In the genomic region with DNA sequence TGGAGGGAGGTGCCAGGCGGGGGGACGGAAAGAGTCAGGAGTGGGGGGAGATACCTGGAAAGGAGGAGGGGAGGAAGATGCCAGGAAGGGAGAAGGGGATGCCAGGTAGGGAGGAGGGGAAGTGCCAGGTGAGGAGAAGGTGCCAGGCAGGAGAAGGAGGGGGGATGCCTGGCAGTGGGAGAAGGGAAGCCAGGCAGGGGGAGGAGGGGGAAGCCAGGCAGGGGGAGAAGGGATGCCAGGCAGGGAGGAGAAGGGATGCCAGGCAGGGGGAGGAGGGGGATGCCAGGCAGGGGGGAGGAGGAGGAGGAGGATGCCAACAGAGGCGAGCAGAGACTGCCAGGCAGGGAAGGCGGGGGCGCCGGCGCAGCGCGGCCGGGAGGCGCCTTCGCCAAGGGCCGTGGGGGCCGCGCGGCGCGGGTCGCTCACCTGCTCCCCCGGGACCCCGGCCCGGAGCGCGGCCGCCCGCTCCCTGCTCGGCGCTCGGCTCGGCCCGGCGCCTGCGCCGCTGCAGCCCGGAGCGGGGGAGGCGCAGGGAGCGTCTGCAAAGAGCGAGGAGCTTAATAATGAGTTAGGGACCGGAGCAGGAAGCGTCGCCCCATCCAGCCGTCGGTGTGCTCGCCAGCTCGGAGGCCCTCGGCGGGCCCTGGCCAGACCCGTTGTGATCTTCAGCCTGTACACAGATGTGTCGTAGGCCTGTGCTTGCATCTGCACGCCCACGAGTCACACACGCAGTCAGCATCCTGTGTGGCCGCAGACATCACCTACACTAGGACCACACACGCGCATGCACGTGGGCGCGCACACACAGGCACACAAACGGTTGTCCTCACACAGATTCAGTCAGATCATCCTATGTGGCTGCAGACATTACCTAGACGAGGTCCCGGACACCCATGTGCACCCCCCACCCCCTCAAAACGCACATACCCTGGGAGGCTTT, we compare ENCODE assay signal across 8 cellular contexts. TPM values are rescaled to one million over a fixed set of nuclear protein-coding genes. Genes with fewer than 3 reads are reported as not detected.
A peak's percentile ranks its signal among the peaks of the same experiment; 100 is the strongest.
DNase-seq lines count a peak whose midpoint lies in the region; ATAC-seq and TF ChIP-seq lines count a peak whose summit lies in the region.

No MANE protein-coding gene starts in this region.

- H3K27me3 ChIP-seq in left lung: peaks cover 0 to 26% of the 10 kb centered on the region in 2 donors

- peak overlapping the region; percentile 15 to 34 for H3K4me3 ChIP-seq in left lung

- no peak for TF ChIP-seq CTCF in left lung (IDR thresholded peaks at IDR 0.05)

- ATAC-seq in left lung (peak; percentile 85), GM19455 (IDR thresholded peaks at IDR 0.05; ENCODE audit: unreplicated experiment) (no peak)

- no peak overlapping the region for H3K27ac ChIP-seq in left lung

- H3K4me1 ChIP-seq in left lung: peaks cover 6 to 46% of the 10 kb centered on the region in 2 donors

- no peaks in the 10 kb centered on the region for H3K36me3 ChIP-seq in left lung

- H3K9me3 ChIP-seq in left lung: no peaks in the 10 kb centered on the region

- DNase-seq in C1 segment of cervical spinal cord (lab: John Stamatoyannopoulos, UW) (peak in 8 of 14 donors; percentile 24 to 82 (median 56)), H4 (ENCODE audit: low spot score) (peak; percentile 58), NCI-H2171 treated with DMSO at 0.1 percent for 48 hours (lab: John Stamatoyannopoulos, UW) (peak; percentile 77), dedifferentiated amniotic fluid mesenchymal stem cell (ENCODE audit: extremely low spot score) (peak; percentile 43), left lung (peak; percentile 72 to 89)
- DNase-seq in activated CD4-positive, alpha-beta T cell treated with anti-CD3 and anti-CD28 coated beads for 48 hours: peak; percentile 69
- DNase-seq in stimulated activated CD4-positive, alpha-beta T cell treated with anti-CD3 and anti-CD28 coated beads, Interleukin-2, amount 100 ng/mL, for 48 hours: peak; percentile 29 to 46

- intact Hi-C loops in left lung (cut with DNase I): no loop called here

RNA-seq across cellular contexts. Expression of a gene that starts 28.4 kb away (rescaled TPM):
- 35.5 and 35.9 TPM in 2 replicates for total RNA-seq in H4 (2014; rRNA removed; shearing (Covaris generic))
- 10 to 100 TPM; 45.5 to 49.4 TPM for total RNA-seq in left lung

RNA-seq across cellular contexts. Expression of a gene that starts 44.6 kb away (rescaled TPM):
- total RNA-seq in H4 (2014; rRNA removed; shearing (Covaris generic)): 26.0 and 32.9 TPM in 2 replicates
- total RNA-seq in left lung: 10 to 100 TPM; 44.0 to 53.8 TPM

RNA-seq across cellular contexts. Expression of a gene that starts 49.9 kb away (rescaled TPM):
- total RNA-seq in H4 (2014; rRNA removed; shearing (Covaris generic)): 88.1 and 92.4 TPM in 2 replicates
- total RNA-seq in left lung: 10 to 100 TPM; 27.1 to 40.6 TPM
